In the genomic region with DNA sequence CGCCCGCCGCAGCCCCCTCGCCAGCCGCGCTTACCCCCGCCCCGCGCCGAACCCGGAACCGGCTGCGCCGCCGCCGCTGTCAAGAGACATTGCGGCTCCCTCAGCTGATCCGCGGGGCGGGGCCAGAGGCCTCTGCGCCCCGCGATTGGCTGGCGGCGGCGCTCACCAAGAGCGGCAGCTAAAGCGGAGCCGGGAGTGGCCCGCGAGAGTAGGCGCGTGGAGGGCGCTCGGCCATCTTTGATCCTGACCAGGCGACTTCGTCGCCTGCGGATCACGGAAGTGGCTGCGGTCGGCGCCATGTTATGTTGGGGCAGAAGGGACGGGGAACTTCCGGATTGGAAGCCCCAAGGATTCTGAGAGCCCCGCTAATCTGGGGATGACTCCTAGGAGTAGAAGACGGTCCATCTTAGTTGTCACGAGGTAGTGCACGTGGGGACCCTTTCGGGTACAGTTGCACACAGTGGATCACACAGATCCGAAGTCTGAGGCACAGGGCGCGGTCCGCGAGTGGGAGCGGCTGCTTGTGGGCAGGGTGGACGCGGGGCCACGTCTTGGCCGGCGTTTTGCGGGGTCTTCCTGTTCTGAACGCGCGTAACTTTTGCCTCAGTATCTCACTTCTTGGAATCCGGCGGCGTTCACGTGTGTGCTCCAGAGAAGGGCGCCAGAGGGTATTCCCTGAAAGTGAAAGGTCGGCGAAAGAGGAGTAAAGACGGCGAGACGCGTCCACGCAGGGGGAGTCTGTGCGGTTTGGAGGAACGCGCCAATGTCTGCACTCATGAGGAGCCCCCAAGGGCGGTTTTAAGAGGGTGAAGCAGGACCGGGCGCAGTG, we compare ENCODE assay signal across 1 cellular context.
TF ChIP-seq lines count a peak whose summit lies in the region.

A gene with protein sequence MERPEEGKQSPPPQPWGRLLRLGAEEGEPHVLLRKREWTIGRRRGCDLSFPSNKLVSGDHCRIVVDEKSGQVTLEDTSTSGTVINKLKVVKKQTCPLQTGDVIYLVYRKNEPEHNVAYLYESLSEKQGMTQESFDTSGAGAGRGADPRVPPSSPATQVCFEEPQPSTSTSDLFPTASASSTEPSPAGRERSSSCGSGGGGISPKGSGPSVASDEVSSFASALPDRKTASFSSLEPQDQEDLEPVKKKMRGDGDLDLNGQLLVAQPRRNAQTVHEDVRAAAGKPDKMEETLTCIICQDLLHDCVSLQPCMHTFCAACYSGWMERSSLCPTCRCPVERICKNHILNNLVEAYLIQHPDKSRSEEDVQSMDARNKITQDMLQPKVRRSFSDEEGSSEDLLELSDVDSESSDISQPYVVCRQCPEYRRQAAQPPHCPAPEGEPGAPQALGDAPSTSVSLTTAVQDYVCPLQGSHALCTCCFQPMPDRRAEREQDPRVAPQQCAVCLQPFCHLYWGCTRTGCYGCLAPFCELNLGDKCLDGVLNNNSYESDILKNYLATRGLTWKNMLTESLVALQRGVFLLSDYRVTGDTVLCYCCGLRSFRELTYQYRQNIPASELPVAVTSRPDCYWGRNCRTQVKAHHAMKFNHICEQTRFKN (minus strand): TSS at position 93 of the 829 bp plus-strand sequence. CDS start 277 bp downstream, outside the sequence.

TF ChIP-seq in K562, 482 proteins besides CTCF, POLR2A, EP300 and RAD21 (continued from another document and continues in another):
- TF ChIP-seq NR2C2 (CRISPR knock-in tag; IDR thresholded peaks at IDR 0.05) (no peak), NR2C2 (tag; IDR thresholded peaks at IDR 0.05) (peak; percentile 83), SIX5 (IDR thresholded peaks at IDR 0.05; ENCODE audit: borderline replicate concordance in 1 of 2, insufficient read depth in 1 of 2, low read depth in 1 of 2, low read length in 2 of 2) (peak; percentile 50 to 64; a peak in 3 of 4 replicates), SREBF1 (IDR thresholded peaks at IDR 0.05; ENCODE audit: borderline replicate concordance, low read depth, low read length) (no peak), TEAD2 (tag; IDR thresholded peaks at IDR 0.05) (no peak), FOXK2 (conservative IDR thresholded peaks at IDR 0.05 in 1 of 2, IDR thresholded peaks at IDR 0.05 in 1 of 2; ENCODE audit: low read depth in 2 of 2) (peak; percentile 60 to 64; a peak in 3 of 4 replicates), ZNF57 (CRISPR knock-in tag; IDR thresholded peaks at IDR 0.05) (0 out of 2 replicates have a peak, but pooled peaks have one; percentile 44), C11orf30 (IDR thresholded peaks at IDR 0.05; ENCODE audit: low read depth) (no peak), ZEB2 (IDR thresholded peaks at IDR 0.05) (no peak), POLR3G (IDR thresholded peaks at IDR 0.05; ENCODE audit: extremely low read depth, insufficient read length, insufficient replicate concordance) (no peak), CBFA2T2 (conservative IDR thresholded peaks at IDR 0.05) (no peak), RFX5 (IDR thresholded peaks at IDR 0.05; ENCODE audit: low read depth, low read length) (no peak), POLR2AphosphoS2 (IDR thresholded peaks at IDR 0.05; ENCODE audit: low read length) (no peak), CEBPG (CRISPR knock-in tag; IDR thresholded peaks at IDR 0.05) (no peak), CEBPG (tag; conservative IDR thresholded peaks at IDR 0.05 in 1 of 2, IDR thresholded peaks at IDR 0.05 in 1 of 2) (no peak), ESRRB (CRISPR knock-in tag; IDR thresholded peaks at IDR 0.05; ENCODE audit: borderline replicate concordance) (no peak), ETV1 (tag; conservative IDR thresholded peaks at IDR 0.05; ENCODE audit: low read depth) (peak; percentile 88), GABPB2 (CRISPR knock-in tag; conservative IDR thresholded peaks at IDR 0.05) (no peak), HNRNPLL (IDR thresholded peaks at IDR 0.05; ENCODE audit: low read depth, low read length, poor library complexity, severe bottlenecking) (peak; percentile 80), FIP1L1 (IDR thresholded peaks at IDR 0.05; ENCODE audit: low read depth, low read length, poor library complexity, severe bottlenecking) (peak; percentile 25), NR1H2 (CRISPR knock-in tag; IDR thresholded peaks at IDR 0.05) (no peak), SETDB1 (IDR thresholded peaks at IDR 0.05; ENCODE audit: low read length) (no peak), MEF2A (IDR thresholded peaks at IDR 0.05; ENCODE audit: control insufficient read depth, low read depth, low read length) (no peak), SMARCE1 (IDR thresholded peaks at IDR 0.05) (no peak), ZNF143 (CRISPR knock-in tag; IDR thresholded peaks at IDR 0.05) (no peak), TAF1 (IDR thresholded peaks at IDR 0.05; ENCODE audit: control insufficient read depth, extremely low read depth, insufficient read depth, low read length, severe bottlenecking) (peak; percentile 61), ZNF589 (CRISPR knock-in tag; IDR thresholded peaks at IDR 0.05; ENCODE audit: low read depth) (no peak)
- TF ChIP-seq, protein P1, sequence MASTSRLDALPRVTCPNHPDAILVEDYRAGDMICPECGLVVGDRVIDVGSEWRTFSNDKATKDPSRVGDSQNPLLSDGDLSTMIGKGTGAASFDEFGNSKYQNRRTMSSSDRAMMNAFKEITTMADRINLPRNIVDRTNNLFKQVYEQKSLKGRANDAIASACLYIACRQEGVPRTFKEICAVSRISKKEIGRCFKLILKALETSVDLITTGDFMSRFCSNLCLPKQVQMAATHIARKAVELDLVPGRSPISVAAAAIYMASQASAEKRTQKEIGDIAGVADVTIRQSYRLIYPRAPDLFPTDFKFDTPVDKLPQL (IDR thresholded peaks at IDR 0.05; ENCODE audit: extremely low read depth, insufficient read length): no peak
- TF ChIP-seq, protein P2, sequence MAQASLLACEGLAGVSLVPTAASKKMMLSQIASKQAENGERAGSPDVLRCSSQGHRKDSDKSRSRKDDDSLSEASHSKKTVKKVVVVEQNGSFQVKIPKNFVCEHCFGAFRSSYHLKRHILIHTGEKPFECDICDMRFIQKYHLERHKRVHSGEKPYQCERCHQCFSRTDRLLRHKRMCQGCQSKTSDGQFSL (CRISPR knock-in tag; IDR thresholded peaks at IDR 0.05): no peak
- TF ChIP-seq, protein P2 (tag; IDR thresholded peaks at IDR 0.05): no peak
- TF ChIP-seq, protein P3, sequence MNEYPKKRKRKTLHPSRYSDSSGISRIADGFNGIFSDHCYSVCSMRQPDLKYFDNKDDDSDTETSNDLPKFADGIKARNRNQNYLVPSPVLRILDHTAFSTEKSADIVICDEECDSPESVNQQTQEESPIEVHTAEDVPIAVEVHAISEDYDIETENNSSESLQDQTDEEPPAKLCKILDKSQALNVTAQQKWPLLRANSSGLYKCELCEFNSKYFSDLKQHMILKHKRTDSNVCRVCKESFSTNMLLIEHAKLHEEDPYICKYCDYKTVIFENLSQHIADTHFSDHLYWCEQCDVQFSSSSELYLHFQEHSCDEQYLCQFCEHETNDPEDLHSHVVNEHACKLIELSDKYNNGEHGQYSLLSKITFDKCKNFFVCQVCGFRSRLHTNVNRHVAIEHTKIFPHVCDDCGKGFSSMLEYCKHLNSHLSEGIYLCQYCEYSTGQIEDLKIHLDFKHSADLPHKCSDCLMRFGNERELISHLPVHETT (CRISPR knock-in tag; conservative IDR thresholded peaks at IDR 0.05 in 1 of 2, IDR thresholded peaks at IDR 0.05 in 1 of 2): 0 out of 4 replicates have a peak, but pooled peaks of 1 of the 2 experiments have one; percentile 65
- TF ChIP-seq, protein P4, sequence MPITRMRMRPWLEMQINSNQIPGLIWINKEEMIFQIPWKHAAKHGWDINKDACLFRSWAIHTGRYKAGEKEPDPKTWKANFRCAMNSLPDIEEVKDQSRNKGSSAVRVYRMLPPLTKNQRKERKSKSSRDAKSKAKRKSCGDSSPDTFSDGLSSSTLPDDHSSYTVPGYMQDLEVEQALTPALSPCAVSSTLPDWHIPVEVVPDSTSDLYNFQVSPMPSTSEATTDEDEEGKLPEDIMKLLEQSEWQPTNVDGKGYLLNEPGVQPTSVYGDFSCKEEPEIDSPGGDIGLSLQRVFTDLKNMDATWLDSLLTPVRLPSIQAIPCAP (CRISPR knock-in tag; IDR thresholded peaks at IDR 0.05; ENCODE audit: borderline replicate concordance): 0 out of 2 replicates have a peak, but pooled peaks have one; percentile 56
- TF ChIP-seq, protein P5, sequence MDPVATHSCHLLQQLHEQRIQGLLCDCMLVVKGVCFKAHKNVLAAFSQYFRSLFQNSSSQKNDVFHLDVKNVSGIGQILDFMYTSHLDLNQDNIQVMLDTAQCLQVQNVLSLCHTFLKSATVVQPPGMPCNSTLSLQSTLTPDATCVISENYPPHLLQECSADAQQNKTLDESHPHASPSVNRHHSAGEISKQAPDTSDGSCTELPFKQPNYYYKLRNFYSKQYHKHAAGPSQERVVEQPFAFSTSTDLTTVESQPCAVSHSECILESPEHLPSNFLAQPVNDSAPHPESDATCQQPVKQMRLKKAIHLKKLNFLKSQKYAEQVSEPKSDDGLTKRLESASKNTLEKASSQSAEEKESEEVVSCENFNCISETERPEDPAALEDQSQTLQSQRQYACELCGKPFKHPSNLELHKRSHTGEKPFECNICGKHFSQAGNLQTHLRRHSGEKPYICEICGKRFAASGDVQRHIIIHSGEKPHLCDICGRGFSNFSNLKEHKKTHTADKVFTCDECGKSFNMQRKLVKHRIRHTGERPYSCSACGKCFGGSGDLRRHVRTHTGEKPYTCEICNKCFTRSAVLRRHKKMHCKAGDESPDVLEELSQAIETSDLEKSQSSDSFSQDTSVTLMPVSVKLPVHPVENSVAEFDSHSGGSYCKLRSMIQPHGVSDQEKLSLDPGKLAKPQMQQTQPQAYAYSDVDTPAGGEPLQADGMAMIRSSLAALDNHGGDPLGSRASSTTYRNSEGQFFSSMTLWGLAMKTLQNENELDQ (CRISPR knock-in tag; IDR thresholded peaks at IDR 0.05; ENCODE audit: borderline replicate concordance): no peak
- TF ChIP-seq, protein P6, sequence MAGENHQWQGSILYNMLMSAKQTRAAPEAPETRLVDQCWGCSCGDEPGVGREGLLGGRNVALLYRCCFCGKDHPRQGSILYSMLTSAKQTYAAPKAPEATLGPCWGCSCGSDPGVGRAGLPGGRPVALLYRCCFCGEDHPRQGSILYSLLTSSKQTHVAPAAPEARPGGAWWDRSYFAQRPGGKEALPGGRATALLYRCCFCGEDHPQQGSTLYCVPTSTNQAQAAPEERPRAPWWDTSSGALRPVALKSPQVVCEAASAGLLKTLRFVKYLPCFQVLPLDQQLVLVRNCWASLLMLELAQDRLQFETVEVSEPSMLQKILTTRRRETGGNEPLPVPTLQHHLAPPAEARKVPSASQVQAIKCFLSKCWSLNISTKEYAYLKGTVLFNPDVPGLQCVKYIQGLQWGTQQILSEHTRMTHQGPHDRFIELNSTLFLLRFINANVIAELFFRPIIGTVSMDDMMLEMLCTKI (IDR thresholded peaks at IDR 0.05; ENCODE audit: partially characterized antibody): no peak
- TF ChIP-seq, protein P7, sequence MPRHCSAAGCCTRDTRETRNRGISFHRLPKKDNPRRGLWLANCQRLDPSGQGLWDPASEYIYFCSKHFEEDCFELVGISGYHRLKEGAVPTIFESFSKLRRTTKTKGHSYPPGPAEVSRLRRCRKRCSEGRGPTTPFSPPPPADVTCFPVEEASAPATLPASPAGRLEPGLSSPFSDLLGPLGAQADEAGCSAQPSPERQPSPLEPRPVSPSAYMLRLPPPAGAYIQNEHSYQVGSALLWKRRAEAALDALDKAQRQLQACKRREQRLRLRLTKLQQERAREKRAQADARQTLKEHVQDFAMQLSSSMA (CRISPR knock-in tag; IDR thresholded peaks at IDR 0.05): no peak
- TF ChIP-seq, protein P8, sequence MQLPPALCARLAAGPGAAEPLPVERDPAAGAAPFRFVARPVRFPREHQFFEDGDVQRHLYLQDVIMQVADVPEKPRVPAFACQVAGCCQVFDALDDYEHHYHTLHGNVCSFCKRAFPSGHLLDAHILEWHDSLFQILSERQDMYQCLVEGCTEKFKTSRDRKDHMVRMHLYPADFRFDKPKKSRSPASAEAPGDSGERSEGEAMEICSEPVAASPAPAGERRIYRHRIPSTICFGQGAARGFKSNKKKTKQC (CRISPR knock-in tag; IDR thresholded peaks at IDR 0.05): 0 out of 2 replicates have a peak, but pooled peaks have one; percentile 38
- TF ChIP-seq, protein P9, sequence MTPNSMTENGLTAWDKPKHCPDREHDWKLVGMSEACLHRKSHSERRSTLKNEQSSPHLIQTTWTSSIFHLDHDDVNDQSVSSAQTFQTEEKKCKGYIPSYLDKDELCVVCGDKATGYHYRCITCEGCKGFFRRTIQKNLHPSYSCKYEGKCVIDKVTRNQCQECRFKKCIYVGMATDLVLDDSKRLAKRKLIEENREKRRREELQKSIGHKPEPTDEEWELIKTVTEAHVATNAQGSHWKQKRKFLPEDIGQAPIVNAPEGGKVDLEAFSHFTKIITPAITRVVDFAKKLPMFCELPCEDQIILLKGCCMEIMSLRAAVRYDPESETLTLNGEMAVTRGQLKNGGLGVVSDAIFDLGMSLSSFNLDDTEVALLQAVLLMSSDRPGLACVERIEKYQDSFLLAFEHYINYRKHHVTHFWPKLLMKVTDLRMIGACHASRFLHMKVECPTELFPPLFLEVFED (CRISPR knock-in tag; conservative IDR thresholded peaks at IDR 0.05): no peak
- TF ChIP-seq, protein P10, sequence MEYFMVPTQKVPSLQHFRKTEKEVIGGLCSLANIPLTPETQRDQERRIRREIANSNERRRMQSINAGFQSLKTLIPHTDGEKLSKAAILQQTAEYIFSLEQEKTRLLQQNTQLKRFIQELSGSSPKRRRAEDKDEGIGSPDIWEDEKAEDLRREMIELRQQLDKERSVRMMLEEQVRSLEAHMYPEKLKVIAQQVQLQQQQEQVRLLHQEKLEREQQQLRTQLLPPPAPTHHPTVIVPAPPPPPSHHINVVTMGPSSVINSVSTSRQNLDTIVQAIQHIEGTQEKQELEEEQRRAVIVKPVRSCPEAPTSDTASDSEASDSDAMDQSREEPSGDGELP (CRISPR knock-in tag; IDR thresholded peaks at IDR 0.05; ENCODE audit: borderline replicate concordance): peak; percentile 99
- TF ChIP-seq, protein P11, sequence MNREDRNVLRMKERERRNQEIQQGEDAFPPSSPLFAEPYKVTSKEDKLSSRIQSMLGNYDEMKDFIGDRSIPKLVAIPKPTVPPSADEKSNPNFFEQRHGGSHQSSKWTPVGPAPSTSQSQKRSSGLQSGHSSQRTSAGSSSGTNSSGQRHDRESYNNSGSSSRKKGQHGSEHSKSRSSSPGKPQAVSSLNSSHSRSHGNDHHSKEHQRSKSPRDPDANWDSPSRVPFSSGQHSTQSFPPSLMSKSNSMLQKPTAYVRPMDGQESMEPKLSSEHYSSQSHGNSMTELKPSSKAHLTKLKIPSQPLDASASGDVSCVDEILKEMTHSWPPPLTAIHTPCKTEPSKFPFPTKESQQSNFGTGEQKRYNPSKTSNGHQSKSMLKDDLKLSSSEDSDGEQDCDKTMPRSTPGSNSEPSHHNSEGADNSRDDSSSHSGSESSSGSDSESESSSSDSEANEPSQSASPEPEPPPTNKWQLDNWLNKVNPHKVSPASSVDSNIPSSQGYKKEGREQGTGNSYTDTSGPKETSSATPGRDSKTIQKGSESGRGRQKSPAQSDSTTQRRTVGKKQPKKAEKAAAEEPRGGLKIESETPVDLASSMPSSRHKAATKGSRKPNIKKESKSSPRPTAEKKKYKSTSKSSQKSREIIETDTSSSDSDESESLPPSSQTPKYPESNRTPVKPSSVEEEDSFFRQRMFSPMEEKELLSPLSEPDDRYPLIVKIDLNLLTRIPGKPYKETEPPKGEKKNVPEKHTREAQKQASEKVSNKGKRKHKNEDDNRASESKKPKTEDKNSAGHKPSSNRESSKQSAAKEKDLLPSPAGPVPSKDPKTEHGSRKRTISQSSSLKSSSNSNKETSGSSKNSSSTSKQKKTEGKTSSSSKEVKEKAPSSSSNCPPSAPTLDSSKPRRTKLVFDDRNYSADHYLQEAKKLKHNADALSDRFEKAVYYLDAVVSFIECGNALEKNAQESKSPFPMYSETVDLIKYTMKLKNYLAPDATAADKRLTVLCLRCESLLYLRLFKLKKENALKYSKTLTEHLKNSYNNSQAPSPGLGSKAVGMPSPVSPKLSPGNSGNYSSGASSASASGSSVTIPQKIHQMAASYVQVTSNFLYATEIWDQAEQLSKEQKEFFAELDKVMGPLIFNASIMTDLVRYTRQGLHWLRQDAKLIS (CRISPR knock-in tag; IDR thresholded peaks at IDR 0.05): 0 out of 2 replicates have a peak, but pooled peaks have one; percentile 77
